24 cellular contexts compared by ENCODE assay signal in the genomic region with DNA sequence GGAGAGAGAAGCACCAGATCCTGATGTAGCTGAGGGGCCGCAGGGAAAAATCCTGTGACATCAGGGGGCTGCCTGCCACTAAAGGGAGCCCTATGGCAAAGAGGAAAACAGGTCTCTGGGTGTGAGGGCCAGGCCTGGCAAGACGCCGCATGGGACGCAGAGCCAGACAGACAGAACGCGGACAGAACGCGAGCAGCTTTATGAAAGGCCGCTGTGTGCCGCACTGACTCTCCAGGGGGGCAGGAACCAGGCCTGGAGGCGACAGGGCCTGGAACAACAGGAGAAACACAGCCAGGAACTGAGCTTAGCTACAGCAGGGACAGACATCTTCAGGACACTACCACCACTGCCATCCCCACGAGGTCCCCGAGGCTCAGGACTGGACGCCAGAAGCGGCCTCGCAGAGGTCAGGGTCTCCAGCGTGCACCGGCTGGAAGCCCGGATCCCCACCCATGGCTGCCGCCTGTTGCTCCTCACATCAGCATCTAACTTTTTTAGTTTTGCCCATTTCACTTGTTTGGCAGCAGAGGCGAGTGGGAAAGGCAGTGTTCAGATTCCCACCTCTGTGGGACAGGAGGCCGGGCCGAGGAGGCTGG.
DNase-seq lines count a peak whose midpoint lies in the region; FAIRE-seq and TF ChIP-seq lines count a peak whose summit lies in the region.
"Had no signal": no experiment of that assay in that cellular context is flagged by ENCODE, and none has a peak within 500 bp of the region (broad histone marks: within the 10 kb centered on the region; RNA-seq: fewer than 3 reads in every experiment).

No MANE protein-coding gene starts in this region.

- intact Hi-C loops in left ventricle myocardium inferior (cut with micrococcal nuclease): no loop called here
- intact Hi-C loops in cardiac septum (cut with DNase I): no loop called here
- intact Hi-C loops in prostate gland (cut with DNase I): no loop called here

- no peaks in the 10 kb centered on the region for H3K79me2 ChIP-seq in mesendoderm (ENCODE audit: control insufficient read depth, insufficient read depth, low read length)

- H3K36me3 Mint-ChIP-seq in activated CD4-positive, alpha-beta T cell treated with anti-CD3 and anti-CD28 coated beads, Interleukin-2, amount 10 ng/mL, durations not matched to agents 7 days and 5 days (ENCODE audit: low read depth): no peaks in the 10 kb centered on the region

- DNase-seq in left ventricle myocardium inferior: no peak
- DNase-seq in cardiac septum (ENCODE audit: low spot score): no peak
- peak; percentile 44 to 68 for DNase-seq in hippocampal formation (lab: John Stamatoyannopoulos, UW)
- DNase-seq in prostate gland (ENCODE audit: low spot score): no peak
- DNase-seq in urothelium cell line (ENCODE audit: low spot score): no peak
- no peak for DNase-seq in mesendoderm
- DNase-seq in activated CD4-positive, alpha-beta T cell treated with anti-CD3 and anti-CD28 coated beads, Interleukin-2, amount 10 ng/mL, durations not matched to agents 7 days and 5 days: no peak
- no peak for DNase-seq in NCI-H2227 treated with DMSO at 0.1 percent for 48 hours (lab: John Stamatoyannopoulos, UW)
- DNase-seq: activated CD4-positive, alpha-beta memory T cell treated with anti-CD3 and anti-CD28 coated beads, Interleukin-2, amount 10 ng/mL, durations not matched to agents 7 days and 5 days; activated T-cell treated with anti-CD3 and anti-CD28 coated beads, Interleukin-2, amount 50 U/mL, for 48 hours; body of pancreas; GDM1; Karpas-422; mucosa of descending colon; NCI-H1105 treated with DMSO at 0.1 percent for 48 hours; NCI-H526 treated with DMSO at 0.1 percent for 48 hours; OCI-M1; SJCRH30; T-helper 17 cell had no signal

- TF ChIP-seq CTCF in left ventricle myocardium inferior (IDR thresholded peaks at IDR 0.05; ENCODE audit: borderline replicate concordance) (no peak), prostate gland (IDR thresholded peaks at IDR 0.05) (no peak)

- peak; percentile 74 for FAIRE-seq in urothelium cell line (lab: Jason Lieb, UNC)
- FAIRE-seq: A204.1, GM12891 had no signal

- H3K23ac ChIP-seq in mesendoderm (ENCODE audit: low read length): no peak overlapping the region

- H3K79me1 ChIP-seq in mesendoderm (ENCODE audit: low read length): no peaks in the 10 kb centered on the region

- no peak overlapping the region for H3K4me2 ChIP-seq in mesendoderm (ENCODE audit: low read length)
- H3K4me2 ChIP-seq: BLaER1 had no signal

- H3K9me3 ChIP-seq in left ventricle myocardium inferior (replicated peaks) (peaks cover 31% of the 10 kb centered on the region), prostate gland (no peaks in the 10 kb centered on the region)
- H3K9me3 ChIP-seq: body of pancreas, SJCRH30 had no signal

- POLR2A ChIA-PET in activated CD4-positive, alpha-beta T cell treated with anti-CD3 and anti-CD28 coated beads, Interleukin-2, amount 10 ng/mL, durations not matched to agents 7 days and 5 days (lab: Charles Lee): no interaction called here

- no peak overlapping the region for H4K8ac ChIP-seq in mesendoderm (ENCODE audit: low read depth, low read length)

- H3K4ac ChIP-seq in mesendoderm (ENCODE audit: low read depth, low read length): no peak overlapping the region

- H3K9ac ChIP-seq in mesendoderm (ENCODE audit: low read length): no peak overlapping the region
- H3K9ac ChIP-seq: BLaER1 had no signal

- no peak overlapping the region for H2BK5ac ChIP-seq in mesendoderm (ENCODE audit: low read length)

- H3K36me3 ChIP-seq in left ventricle myocardium inferior: no peaks in the 10 kb centered on the region
- no peaks in the 10 kb centered on the region for H3K36me3 ChIP-seq in prostate gland
- H3K36me3 ChIP-seq in mesendoderm (ENCODE audit: control insufficient read depth, insufficient read depth, low read length): no peaks in the 10 kb centered on the region
- H3K36me3 ChIP-seq: BLaER1, SJCRH30, thoracic aorta had no signal

- H3K9me3 Mint-ChIP-seq in activated CD4-positive, alpha-beta T cell treated with anti-CD3 and anti-CD28 coated beads, Interleukin-2, amount 10 ng/mL, durations not matched to agents 7 days and 5 days: peaks cover 11% of the 10 kb centered on the region

- no peak overlapping the region for H3K4me3 Mint-ChIP-seq in activated CD4-positive, alpha-beta T cell treated with anti-CD3 and anti-CD28 coated beads, Interleukin-2, amount 10 ng/mL, durations not matched to agents 7 days and 5 days
- H3K4me3 Mint-ChIP-seq: activated CD4-positive, alpha-beta memory T cell treated with anti-CD3 and anti-CD28 coated beads, Interleukin-2, amount 10 ng/mL, durations not matched to agents 7 days and 5 days; activated naive CD4-positive, alpha-beta T cell treated with anti-CD3 and anti-CD28 coated beads, Interleukin-2, amount 50 U/mL, for 24 hours; T-helper 17 cell had no signal

- peaks cover 14% of the 10 kb centered on the region for H3K4me1 ChIP-seq in left ventricle myocardium inferior
- peaks cover 4% of the 10 kb centered on the region for H3K4me1 ChIP-seq in prostate gland (replicated peaks)
- no peaks in the 10 kb centered on the region for H3K4me1 ChIP-seq in mesendoderm (ENCODE audit: control insufficient read depth, low read depth, low read length)
- H3K4me1 ChIP-seq: BLaER1, SJCRH30 had no signal

- no peak overlapping the region for H2BK120ac ChIP-seq in mesendoderm (ENCODE audit: low read depth, low read length)

- H3K18ac ChIP-seq in mesendoderm (ENCODE audit: low read length): no peak overlapping the region

- H3K27ac Mint-ChIP-seq in activated CD4-positive, alpha-beta T cell treated with anti-CD3 and anti-CD28 coated beads, Interleukin-2, amount 10 ng/mL, durations not matched to agents 7 days and 5 days: no peak overlapping the region
- H3K27ac Mint-ChIP-seq: activated CD4-positive, alpha-beta memory T cell treated with anti-CD3 and anti-CD28 coated beads, Interleukin-2, amount 10 ng/mL, durations not matched to agents 7 days and 5 days; activated naive CD4-positive, alpha-beta T cell treated with anti-CD3 and anti-CD28 coated beads, Interleukin-2, amount 50 U/mL, for 24 hours; T-helper 17 cell had no signal

- CTCF ChIA-PET in activated CD4-positive, alpha-beta T cell treated with anti-CD3 and anti-CD28 coated beads, Interleukin-2, amount 10 ng/mL, durations not matched to agents 7 days and 5 days (lab: Charles Lee): interaction anchor here (0.5 kb wide), 1 partner anchor 860 kb away, joined by 3 read pairs; no protein-coding TSS in a partner anchor

- no peak overlapping the region for H2BK15ac ChIP-seq in mesendoderm (replicated peaks; ENCODE audit: low read depth)

- no peak overlapping the region for H4K5ac ChIP-seq in mesendoderm (ENCODE audit: low read length)

- 75% methylated on average over 23 of the region's 23 CpGs for WGBS in prostate gland
- no CpG with 5 or more reads among the region's 23 CpGs for WGBS in mesendoderm (ENCODE audit: extremely low coverage, insufficient coverage, low lambda C conversion rate)

- H3K56ac ChIP-seq in mesendoderm (ENCODE audit: low read length): no peak overlapping the region

- TF ChIP-seq POLR2A in prostate gland (IDR thresholded peaks at IDR 0.05): no peak

- peaks cover 14% of the 10 kb centered on the region for H3K27me3 Mint-ChIP-seq in activated CD4-positive, alpha-beta T cell treated with anti-CD3 and anti-CD28 coated beads, Interleukin-2, amount 10 ng/mL, durations not matched to agents 7 days and 5 days

- no peak overlapping the region for H2AK5ac ChIP-seq in mesendoderm (ENCODE audit: low read length)

- no peaks in the 10 kb centered on the region for H3K4me1 Mint-ChIP-seq in activated CD4-positive, alpha-beta T cell treated with anti-CD3 and anti-CD28 coated beads, Interleukin-2, amount 10 ng/mL, durations not matched to agents 7 days and 5 days
- H3K4me1 Mint-ChIP-seq: activated CD4-positive, alpha-beta memory T cell treated with anti-CD3 and anti-CD28 coated beads, Interleukin-2, amount 10 ng/mL, durations not matched to agents 7 days and 5 days; activated naive CD4-positive, alpha-beta T cell treated with anti-CD3 and anti-CD28 coated beads, Interleukin-2, amount 50 U/mL, for 24 hours; T-helper 17 cell had no signal

- H3K27ac ChIP-seq in left ventricle myocardium inferior (replicated peaks): peak overlapping the region; percentile 52
- H3K27ac ChIP-seq in prostate gland: peak overlapping the region; percentile 47 to 57
- H3K27ac ChIP-seq in mesendoderm (ENCODE audit: low read depth, low read length): no peak overlapping the region
- H3K27ac ChIP-seq: BLaER1, body of pancreas, SJCRH30 had no signal

- H3K27me3 ChIP-seq in left ventricle myocardium inferior (ENCODE audit: low read depth) (no peaks in the 10 kb centered on the region), prostate gland (replicated peaks; ENCODE audit: insufficient read depth) (no peaks in the 10 kb centered on the region), mesendoderm (ENCODE audit: insufficient read depth, low read length, poor library complexity) (no peaks in the 10 kb centered on the region)
- H3K27me3 ChIP-seq: BLaER1, body of pancreas, SJCRH30 had no signal

- H3K4me3 ChIP-seq in left ventricle myocardium inferior (no peak overlapping the region), prostate gland (no peak overlapping the region), mesendoderm (ENCODE audit: low read length) (no peak overlapping the region)
- H3K4me3 ChIP-seq: BLaER1, body of pancreas, mucosa of descending colon, SJCRH30, thoracic aorta had no signal

Comparison
In these comparisons a context has a peak if more than half of its experiments do, and no peak if none do; other contexts are left out.
1. DNase-seq: peak in hippocampal formation (2 of 2); none in left ventricle myocardium inferior (single experiment), cardiac septum (single experiment), prostate gland (single experiment), urothelium cell line (single experiment), mesendoderm (single experiment), activated CD4-positive, alpha-beta T cell treated with anti-CD3 and anti-CD28 coated beads, Interleukin-2, amount 10 ng/mL, durations not matched to agents 7 days and 5 days (single experiment) and NCI-H2227 treated with DMSO at 0.1 percent for 48 hours (single experiment).